Comparison of ENCODE assay signal across 1 cellular context in the genomic region with DNA sequence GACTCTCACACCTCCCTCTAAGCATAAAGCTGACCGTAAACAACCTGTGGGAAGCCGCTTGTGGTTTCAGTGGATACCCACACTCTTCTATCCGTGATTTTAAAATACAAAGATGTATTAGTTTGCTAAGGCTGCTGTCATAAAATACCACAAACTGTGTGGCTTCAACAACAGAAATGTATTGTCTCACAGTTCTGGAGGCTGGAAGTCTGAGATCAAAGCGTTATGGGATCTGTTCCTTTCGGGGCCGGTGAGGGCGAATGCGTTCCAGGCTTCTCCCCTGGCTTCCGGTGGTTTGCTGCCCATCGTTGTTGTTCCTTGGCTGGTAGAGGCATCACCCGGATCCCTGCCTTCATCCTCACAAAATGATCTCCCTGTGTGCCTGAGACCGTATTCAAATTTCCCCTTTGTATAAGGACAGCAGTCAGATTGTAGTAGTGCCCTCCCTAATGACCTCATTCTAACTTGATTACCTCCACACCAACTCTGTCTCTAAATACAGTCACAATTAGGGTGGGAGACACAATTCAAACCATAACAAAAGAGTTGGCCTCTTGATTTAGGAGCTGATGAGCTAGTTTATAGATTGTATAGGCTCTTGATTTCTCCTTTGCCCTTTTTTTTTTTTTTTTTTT.
TF ChIP-seq lines count a peak whose summit lies in the region.

No MANE protein-coding gene starts in this region.

TF ChIP-seq in GM12878, 131 proteins besides CTCF, POLR2A, EP300 and RAD21:
- TF ChIP-seq RUNX3 (IDR thresholded peaks at IDR 0.05; ENCODE audit: low read length) = 0 out of 2 replicates have a peak, but pooled peaks have one; percentile 22
- TF ChIP-seq, protein P1, sequence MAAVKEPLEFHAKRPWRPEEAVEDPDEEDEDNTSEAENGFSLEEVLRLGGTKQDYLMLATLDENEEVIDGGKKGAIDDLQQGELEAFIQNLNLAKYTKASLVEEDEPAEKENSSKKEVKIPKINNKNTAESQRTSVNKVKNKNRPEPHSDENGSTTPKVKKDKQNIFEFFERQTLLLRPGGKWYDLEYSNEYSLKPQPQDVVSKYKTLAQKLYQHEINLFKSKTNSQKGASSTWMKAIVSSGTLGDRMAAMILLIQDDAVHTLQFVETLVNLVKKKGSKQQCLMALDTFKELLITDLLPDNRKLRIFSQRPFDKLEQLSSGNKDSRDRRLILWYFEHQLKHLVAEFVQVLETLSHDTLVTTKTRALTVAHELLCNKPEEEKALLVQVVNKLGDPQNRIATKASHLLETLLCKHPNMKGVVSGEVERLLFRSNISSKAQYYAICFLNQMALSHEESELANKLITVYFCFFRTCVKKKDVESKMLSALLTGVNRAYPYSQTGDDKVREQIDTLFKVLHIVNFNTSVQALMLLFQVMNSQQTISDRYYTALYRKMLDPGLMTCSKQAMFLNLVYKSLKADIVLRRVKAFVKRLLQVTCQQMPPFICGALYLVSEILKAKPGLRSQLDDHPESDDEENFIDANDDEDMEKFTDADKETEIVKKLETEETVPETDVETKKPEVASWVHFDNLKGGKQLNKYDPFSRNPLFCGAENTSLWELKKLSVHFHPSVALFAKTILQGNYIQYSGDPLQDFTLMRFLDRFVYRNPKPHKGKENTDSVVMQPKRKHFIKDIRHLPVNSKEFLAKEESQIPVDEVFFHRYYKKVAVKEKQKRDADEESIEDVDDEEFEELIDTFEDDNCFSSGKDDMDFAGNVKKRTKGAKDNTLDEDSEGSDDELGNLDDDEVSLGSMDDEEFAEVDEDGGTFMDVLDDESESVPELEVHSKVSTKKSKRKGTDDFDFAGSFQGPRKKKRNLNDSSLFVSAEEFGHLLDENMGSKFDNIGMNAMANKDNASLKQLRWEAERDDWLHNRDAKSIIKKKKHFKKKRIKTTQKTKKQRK (IDR thresholded peaks at IDR 0.05; ENCODE audit: low read depth, low read length) = no peak
TF ChIP-seq in GM12878: peak in this region for 1.
